In the genomic region with DNA sequence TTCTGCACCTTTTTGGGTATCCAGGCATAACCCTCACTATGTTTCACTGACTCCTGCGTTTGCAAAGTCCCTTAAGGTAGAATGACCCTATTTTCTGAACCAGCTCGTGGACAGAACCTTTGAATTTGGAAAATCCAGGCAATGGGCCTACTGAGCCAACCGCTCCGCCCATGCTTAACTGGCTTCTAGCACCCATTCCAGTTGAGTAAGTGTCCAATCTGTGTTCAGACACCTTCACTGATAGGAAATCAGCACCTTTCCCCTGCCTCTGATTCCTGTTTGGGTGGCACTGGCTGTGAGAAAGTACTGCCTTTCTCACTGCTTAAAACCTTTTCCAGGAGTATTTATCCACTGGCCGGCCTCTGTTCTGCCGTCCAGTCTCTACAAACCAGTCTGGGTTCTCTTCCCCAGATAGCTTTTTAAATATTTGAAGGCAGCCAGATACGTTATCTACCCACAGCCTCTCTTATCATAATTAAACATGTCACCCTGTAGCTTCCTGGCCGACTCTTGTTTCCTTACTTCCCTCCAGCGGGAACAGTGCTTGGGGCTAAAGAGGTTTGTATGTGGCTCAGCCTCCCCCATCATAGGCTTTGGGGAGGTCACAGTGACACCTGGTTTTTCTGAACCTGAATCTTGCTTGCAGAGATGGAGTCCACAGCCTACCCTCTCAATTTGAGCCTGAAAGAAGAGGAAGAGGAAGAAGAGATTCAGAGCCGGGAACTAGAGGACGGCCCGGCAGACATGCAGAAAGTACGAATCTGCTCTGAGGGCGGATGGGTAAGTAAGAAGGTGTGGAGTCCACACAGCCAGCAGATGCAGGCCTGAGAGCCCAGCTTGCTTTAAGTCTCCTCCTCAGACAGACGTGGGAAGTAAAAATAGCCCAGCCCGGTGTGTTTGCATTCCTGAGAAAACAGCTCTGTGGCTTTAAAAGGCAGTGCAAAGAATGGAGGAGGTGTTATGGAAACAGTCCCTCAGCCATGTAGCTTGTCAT, we compare ENCODE assay signal across 1 cellular context.
TF ChIP-seq lines count a peak whose summit lies in the region.

No MANE protein-coding gene starts in this region.

TF ChIP-seq in K562, 482 proteins besides CTCF, POLR2A, EP300 and RAD21 (continued from another document):
- TF ChIP-seq, protein P1, sequence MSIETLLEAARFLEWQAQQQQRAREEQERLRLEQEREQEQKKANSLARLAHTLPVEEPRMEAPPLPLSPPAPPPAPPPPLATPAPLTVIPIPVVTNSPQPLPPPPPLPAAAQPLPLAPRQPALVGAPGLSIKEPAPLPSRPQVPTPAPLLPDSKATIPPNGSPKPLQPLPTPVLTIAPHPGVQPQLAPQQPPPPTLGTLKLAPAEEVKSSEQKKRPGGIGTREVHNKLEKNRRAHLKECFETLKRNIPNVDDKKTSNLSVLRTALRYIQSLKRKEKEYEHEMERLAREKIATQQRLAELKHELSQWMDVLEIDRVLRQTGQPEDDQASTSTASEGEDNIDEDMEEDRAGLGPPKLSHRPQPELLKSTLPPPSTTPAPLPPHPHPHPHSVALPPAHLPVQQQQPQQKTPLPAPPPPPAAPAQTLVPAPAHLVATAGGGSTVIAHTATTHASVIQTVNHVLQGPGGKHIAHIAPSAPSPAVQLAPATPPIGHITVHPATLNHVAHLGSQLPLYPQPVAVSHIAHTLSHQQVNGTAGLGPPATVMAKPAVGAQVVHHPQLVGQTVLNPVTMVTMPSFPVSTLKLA (conservative IDR thresholded peaks at IDR 0.05), result 0 out of 4 replicates have a peak, but pooled peaks of 1 of the 2 experiments have one; percentile 18
- TF ChIP-seq FOXA3 (CRISPR knock-in tag; conservative IDR thresholded peaks at IDR 0.05 in 1 of 2, IDR thresholded peaks at IDR 0.05 in 1 of 2) (peak in 1 of 2 experiments; percentile 46; a peak in 2 of 4 replicates), MYBL2 (IDR thresholded peaks at IDR 0.05; ENCODE audit: low read depth) (peak; percentile 48; the same call in 1 of the 2 replicates), MYBL2 (CRISPR knock-in tag; IDR thresholded peaks at IDR 0.05; ENCODE audit: borderline replicate concordance) (no peak), POLR2AphosphoS2 (IDR thresholded peaks at IDR 0.05; ENCODE audit: low read length) (no peak), CC2D1A (IDR thresholded peaks at IDR 0.05) (peak; percentile 44; the same call in 1 of the 2 replicates), ZC3H8 (IDR thresholded peaks at IDR 0.05) (no peak), PML (IDR thresholded peaks at IDR 0.05; ENCODE audit: low read length) (peak; percentile 78; the same call in 1 of the 2 replicates), STAT5B (CRISPR knock-in tag; IDR thresholded peaks at IDR 0.05) (no peak), SIN3B (IDR thresholded peaks at IDR 0.05; ENCODE audit: low read depth) (no peak), FOSL1 (tag; conservative IDR thresholded peaks at IDR 0.05) (peak; percentile 45; the same call in 1 of the 2 replicates), TEAD1 (CRISPR knock-in tag; IDR thresholded peaks at IDR 0.05) (peak in 1 of 2 experiments; percentile 83; a peak in 2 of 4 replicates), TAL1 (IDR thresholded peaks at IDR 0.05) (peak; percentile 78), KLF16 (IDR thresholded peaks at IDR 0.05) (peak; percentile 75), TEAD4 (IDR thresholded peaks at IDR 0.05; ENCODE audit: low read length) (peak; percentile 88), TEAD4 (CRISPR knock-in tag; IDR thresholded peaks at IDR 0.05; ENCODE audit: borderline replicate concordance) (no peak), TCF3 (CRISPR knock-in tag; IDR thresholded peaks at IDR 0.05) (peak; percentile 80), CBFA2T3 (IDR thresholded peaks at IDR 0.05) (peak; percentile 88), WHSC1 (IDR thresholded peaks at IDR 0.05; ENCODE audit: low read length) (no peak)
- TF ChIP-seq, protein P2, sequence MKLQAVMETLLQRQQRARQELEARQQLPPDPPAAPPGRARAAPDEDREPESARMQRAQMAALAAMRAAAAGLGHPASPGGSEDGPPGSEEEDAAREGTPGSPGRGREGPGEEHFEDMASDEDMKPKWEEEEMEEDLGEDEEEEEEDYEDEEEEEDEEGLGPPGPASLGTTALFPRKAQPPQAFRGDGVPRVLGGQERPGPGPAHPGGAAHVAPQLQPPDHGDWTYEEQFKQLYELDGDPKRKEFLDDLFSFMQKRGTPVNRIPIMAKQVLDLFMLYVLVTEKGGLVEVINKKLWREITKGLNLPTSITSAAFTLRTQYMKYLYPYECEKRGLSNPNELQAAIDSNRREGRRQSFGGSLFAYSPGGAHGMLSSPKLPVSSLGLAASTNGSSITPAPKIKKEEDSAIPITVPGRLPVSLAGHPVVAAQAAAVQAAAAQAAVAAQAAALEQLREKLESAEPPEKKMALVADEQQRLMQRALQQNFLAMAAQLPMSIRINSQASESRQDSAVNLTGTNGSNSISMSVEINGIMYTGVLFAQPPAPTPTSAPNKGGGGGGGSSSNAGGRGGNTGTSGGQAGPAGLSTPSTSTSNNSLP (IDR thresholded peaks at IDR 0.05; ENCODE audit: borderline replicate concordance, low read depth, low read length), result peak; percentile 15; the same call in 1 of the 2 replicates
- TF ChIP-seq, protein P3, sequence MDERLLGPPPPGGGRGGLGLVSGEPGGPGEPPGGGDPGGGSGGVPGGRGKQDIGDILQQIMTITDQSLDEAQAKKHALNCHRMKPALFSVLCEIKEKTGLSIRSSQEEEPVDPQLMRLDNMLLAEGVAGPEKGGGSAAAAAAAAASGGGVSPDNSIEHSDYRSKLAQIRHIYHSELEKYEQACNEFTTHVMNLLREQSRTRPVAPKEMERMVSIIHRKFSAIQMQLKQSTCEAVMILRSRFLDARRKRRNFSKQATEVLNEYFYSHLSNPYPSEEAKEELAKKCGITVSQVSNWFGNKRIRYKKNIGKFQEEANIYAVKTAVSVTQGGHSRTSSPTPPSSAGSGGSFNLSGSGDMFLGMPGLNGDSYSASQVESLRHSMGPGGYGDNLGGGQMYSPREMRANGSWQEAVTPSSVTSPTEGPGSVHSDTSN (CRISPR knock-in tag; IDR thresholded peaks at IDR 0.05; ENCODE audit: low read depth), result no peak
- TF ChIP-seq, protein P3 (tag; conservative IDR thresholded peaks at IDR 0.05; ENCODE audit: low read depth), result peak; percentile 43; the same call in 1 of the 2 replicates
- TF ChIP-seq, protein P4, sequence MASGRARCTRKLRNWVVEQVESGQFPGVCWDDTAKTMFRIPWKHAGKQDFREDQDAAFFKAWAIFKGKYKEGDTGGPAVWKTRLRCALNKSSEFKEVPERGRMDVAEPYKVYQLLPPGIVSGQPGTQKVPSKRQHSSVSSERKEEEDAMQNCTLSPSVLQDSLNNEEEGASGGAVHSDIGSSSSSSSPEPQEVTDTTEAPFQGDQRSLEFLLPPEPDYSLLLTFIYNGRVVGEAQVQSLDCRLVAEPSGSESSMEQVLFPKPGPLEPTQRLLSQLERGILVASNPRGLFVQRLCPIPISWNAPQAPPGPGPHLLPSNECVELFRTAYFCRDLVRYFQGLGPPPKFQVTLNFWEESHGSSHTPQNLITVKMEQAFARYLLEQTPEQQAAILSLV (tag; IDR thresholded peaks at IDR 0.05), result no peak
- TF ChIP-seq, protein P5, sequence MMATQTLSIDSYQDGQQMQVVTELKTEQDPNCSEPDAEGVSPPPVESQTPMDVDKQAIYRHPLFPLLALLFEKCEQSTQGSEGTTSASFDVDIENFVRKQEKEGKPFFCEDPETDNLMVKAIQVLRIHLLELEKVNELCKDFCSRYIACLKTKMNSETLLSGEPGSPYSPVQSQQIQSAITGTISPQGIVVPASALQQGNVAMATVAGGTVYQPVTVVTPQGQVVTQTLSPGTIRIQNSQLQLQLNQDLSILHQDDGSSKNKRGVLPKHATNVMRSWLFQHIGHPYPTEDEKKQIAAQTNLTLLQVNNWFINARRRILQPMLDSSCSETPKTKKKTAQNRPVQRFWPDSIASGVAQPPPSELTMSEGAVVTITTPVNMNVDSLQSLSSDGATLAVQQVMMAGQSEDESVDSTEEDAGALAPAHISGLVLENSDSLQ (IDR thresholded peaks at IDR 0.05), result peak; percentile 17; the same call in 1 of the 2 replicates
- TF ChIP-seq, protein P6, sequence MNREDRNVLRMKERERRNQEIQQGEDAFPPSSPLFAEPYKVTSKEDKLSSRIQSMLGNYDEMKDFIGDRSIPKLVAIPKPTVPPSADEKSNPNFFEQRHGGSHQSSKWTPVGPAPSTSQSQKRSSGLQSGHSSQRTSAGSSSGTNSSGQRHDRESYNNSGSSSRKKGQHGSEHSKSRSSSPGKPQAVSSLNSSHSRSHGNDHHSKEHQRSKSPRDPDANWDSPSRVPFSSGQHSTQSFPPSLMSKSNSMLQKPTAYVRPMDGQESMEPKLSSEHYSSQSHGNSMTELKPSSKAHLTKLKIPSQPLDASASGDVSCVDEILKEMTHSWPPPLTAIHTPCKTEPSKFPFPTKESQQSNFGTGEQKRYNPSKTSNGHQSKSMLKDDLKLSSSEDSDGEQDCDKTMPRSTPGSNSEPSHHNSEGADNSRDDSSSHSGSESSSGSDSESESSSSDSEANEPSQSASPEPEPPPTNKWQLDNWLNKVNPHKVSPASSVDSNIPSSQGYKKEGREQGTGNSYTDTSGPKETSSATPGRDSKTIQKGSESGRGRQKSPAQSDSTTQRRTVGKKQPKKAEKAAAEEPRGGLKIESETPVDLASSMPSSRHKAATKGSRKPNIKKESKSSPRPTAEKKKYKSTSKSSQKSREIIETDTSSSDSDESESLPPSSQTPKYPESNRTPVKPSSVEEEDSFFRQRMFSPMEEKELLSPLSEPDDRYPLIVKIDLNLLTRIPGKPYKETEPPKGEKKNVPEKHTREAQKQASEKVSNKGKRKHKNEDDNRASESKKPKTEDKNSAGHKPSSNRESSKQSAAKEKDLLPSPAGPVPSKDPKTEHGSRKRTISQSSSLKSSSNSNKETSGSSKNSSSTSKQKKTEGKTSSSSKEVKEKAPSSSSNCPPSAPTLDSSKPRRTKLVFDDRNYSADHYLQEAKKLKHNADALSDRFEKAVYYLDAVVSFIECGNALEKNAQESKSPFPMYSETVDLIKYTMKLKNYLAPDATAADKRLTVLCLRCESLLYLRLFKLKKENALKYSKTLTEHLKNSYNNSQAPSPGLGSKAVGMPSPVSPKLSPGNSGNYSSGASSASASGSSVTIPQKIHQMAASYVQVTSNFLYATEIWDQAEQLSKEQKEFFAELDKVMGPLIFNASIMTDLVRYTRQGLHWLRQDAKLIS (CRISPR knock-in tag; IDR thresholded peaks at IDR 0.05), result no peak
- TF ChIP-seq, protein P7, sequence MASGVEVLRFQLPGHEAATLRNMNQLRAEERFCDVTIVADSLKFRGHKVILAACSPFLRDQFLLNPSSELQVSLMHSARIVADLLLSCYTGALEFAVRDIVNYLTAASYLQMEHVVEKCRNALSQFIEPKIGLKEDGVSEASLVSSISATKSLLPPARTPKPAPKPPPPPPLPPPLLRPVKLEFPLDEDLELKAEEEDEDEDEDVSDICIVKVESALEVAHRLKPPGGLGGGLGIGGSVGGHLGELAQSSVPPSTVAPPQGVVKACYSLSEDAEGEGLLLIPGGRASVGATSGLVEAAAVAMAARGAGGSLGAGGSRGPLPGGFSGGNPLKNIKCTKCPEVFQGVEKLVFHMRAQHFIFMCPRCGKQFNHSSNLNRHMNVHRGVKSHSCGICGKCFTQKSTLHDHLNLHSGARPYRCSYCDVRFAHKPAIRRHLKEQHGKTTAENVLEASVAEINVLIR (CRISPR knock-in tag; IDR thresholded peaks at IDR 0.05), result no peak
- TF ChIP-seq, protein P8, sequence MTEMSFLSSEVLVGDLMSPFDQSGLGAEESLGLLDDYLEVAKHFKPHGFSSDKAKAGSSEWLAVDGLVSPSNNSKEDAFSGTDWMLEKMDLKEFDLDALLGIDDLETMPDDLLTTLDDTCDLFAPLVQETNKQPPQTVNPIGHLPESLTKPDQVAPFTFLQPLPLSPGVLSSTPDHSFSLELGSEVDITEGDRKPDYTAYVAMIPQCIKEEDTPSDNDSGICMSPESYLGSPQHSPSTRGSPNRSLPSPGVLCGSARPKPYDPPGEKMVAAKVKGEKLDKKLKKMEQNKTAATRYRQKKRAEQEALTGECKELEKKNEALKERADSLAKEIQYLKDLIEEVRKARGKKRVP (CRISPR knock-in tag; IDR thresholded peaks at IDR 0.05), result 0 out of 2 replicates have a peak, but pooled peaks have one; percentile 22
